ENCODE assay signal across 35 cellular contexts in the genomic region with DNA sequence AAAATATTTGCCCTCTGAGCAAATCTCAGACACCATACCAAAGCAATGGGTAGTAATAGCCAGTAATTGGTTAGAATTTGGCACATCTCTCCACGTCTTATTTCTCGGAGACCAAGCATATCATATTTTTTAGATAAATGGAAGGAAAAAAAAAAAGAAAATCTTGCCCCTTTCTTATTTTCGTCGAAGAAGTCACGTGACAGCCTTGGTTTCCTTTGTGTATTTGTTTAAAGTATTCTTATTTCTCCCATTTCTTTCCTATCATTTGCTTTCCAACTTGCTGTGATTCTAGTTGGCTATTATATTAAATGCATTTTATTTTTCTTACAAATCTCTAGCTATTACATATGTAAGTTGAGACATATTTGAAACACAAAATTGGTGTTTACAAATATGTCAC.
"Had no signal": no experiment of that assay in that cellular context is flagged by ENCODE, and none has a peak within 500 bp of the region (broad histone marks: within the 10 kb centered on the region; RNA-seq: fewer than 3 reads in every experiment).

No MANE protein-coding gene starts in this region.

- H3K27me3 ChIP-seq: MG63 had no signal

- H3K9me3 ChIP-seq: MG63 had no signal

- DNase-seq: Kasumi-1, MG63, MM.1S, MV-4-11, NCI-H1048, NCI-H1092, NCI-H1092 treated with DMSO at 0.1 percent for 48 hours, NCI-H1105, NCI-H1105 treated with DMSO at 0.1 percent for 48 hours, NCI-H1417, NCI-H1417 treated with DMSO at 0.1 percent for 48 hours, NCI-H1436, NCI-H1436 treated with DMSO at 0.1 percent for 48 hours, NCI-H146, NCI-H1694, NCI-H1694 treated with DMSO at 0.1 percent for 48 hours, NCI-H187, NCI-H187 treated with DMSO at 0.1 percent for 48 hours, NCI-H1930, NCI-H2029, NCI-H2029 treated with DMSO at 0.1 percent for 48 hours, NCI-H2081, NCI-H2081 treated with DMSO at 0.1 percent for 48 hours, NCI-H2107, NCI-H2171, NCI-H2171 treated with DMSO at 0.1 percent for 48 hours, NCI-H2227 treated with DMSO at 0.1 percent for 48 hours, NCI-H226, NCI-H345, NCI-H446, NCI-H446 treated with DMSO at 0.1 percent for 48 hours, NCI-H510A, NCI-H510A treated with DMSO at 0.1 percent for 48 hours, NCI-H524, NCI-H524 treated with DMSO at 0.1 percent for 48 hours had no signal

- H3K36me3 ChIP-seq: MG63 had no signal

- H3K4me3 ChIP-seq: MG63 had no signal
